1 cellular context compared by ENCODE assay signal in the genomic region with DNA sequence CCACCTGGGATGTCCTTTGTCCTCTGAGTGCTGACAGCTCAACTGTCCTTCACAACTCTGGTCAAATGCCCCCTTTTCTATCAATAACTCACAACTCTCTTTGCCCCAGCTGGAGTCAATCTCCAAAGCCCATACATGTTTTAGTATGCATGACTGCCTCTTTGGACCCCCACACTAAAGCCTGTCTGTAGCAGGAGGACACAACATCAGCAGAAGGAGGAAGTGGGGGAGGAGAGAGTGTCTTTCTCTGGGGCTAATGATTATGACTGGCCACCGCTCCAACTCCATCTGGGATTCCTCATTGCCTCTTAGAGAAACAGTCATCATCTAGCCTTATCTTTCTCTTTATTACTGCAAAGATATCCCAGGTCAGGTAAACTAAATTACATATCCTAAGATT.
TF ChIP-seq lines count a peak whose summit lies in the region.

No MANE protein-coding gene starts in this region.

TF ChIP-seq in K562, 482 proteins besides CTCF, POLR2A, EP300 and RAD21 (continued from another document):
- TF ChIP-seq AFF1 (IDR thresholded peaks at IDR 0.05; ENCODE audit: low read depth in 1 of 2, partially characterized antibody in 2 of 2): no peak
